In genomic region chr1:186078245-186078644, GRCh38 we compare ENCODE assay signal across 13 cellular contexts.
DNase-seq lines count a peak whose midpoint lies in the region; ATAC-seq and TF ChIP-seq lines count a peak whose summit lies in the region.
"Had no signal": no experiment of that assay in that cellular context is flagged by ENCODE, and none has a peak within 500 bp of the region (broad histone marks: within the 10 kb centered on the region; RNA-seq: fewer than 3 reads in every experiment).

No MANE protein-coding gene starts in this region.

- no peaks in the 10 kb centered on the region for H3K4me1 ChIP-seq in osteoblast (ENCODE audit: insufficient read depth, low read length)
- H3K4me1 ChIP-seq: vagina had no signal

- H3K79me2 ChIP-seq in osteoblast (ENCODE audit: insufficient read depth, low read length), result no peaks in the 10 kb centered on the region

- no peak overlapping the region for H2AFZ ChIP-seq in osteoblast (ENCODE audit: low read length)

- H4K20me1 ChIP-seq in osteoblast (ENCODE audit: insufficient read depth, low read length), result no peaks in the 10 kb centered on the region

- H3K27ac ChIP-seq in osteoblast (ENCODE audit: low read depth, low read length), result no peak overlapping the region
- H3K27ac ChIP-seq: neutrophil, vagina had no signal

- DNase-seq in choroid plexus epithelial cell (ENCODE audit: low read depth) (peak; percentile 25), osteoblast (ENCODE audit: insufficient read length, low spot score, missing footprints) (no peak), HT-29 (ENCODE audit: low spot score) (no peak), OCI-M2 (lab: John Stamatoyannopoulos, UW; ENCODE audit: unreplicated experiment) (no peak), NCI-H187 treated with DMSO at 0.1 percent for 48 hours (lab: John Stamatoyannopoulos, UW) (no peak)
- DNase-seq: DMS 273 treated with DMSO at 0.1 percent for 48 hours, NCI-H2171 had no signal

- H3K4me2 ChIP-seq in osteoblast (ENCODE audit: insufficient read depth, low read length), result no peak overlapping the region

- ATAC-seq in GM18867 (IDR thresholded peaks at IDR 0.05; ENCODE audit: unreplicated experiment) (peak; percentile 93), GM21526 (IDR thresholded peaks at IDR 0.05; ENCODE audit: low FRiP score, unreplicated experiment) (peak; percentile 94), HG03103 (IDR thresholded peaks at IDR 0.05; ENCODE audit: low read depth, unreplicated experiment) (peak; percentile 94)
- ATAC-seq: HCT116 had no signal

- no peaks in the 10 kb centered on the region for H3K27me3 ChIP-seq in osteoblast (ENCODE audit: insufficient read depth, low read length)
- H3K27me3 ChIP-seq: neutrophil, vagina had no signal

- no peaks in the 10 kb centered on the region for H3K9me3 ChIP-seq in osteoblast (ENCODE audit: low read depth, low read length)
- H3K9me3 ChIP-seq: neutrophil, vagina had no signal

- H3K4me3 ChIP-seq in choroid plexus epithelial cell (ENCODE audit: low read depth, low read length) (no peak overlapping the region), osteoblast (ENCODE audit: insufficient read depth, low read length) (no peak overlapping the region)
- H3K4me3 ChIP-seq: vagina had no signal

- no peak for TF ChIP-seq CTCF in choroid plexus epithelial cell (conservative IDR thresholded peaks at IDR 0.05; ENCODE audit: low read depth, low read length)
- no peak for TF ChIP-seq CTCF in osteoblast (IDR thresholded peaks at IDR 0.05; ENCODE audit: extremely low read depth, low read depth, low read length)

- H3K36me3 ChIP-seq in osteoblast (ENCODE audit: insufficient read depth, low read length), result no peaks in the 10 kb centered on the region
- H3K36me3 ChIP-seq: neutrophil, vagina had no signal
